2 cellular contexts compared by ENCODE assay signal in genomic region chr2:219112070-219112421, GRCh38.
TF ChIP-seq lines count a peak whose summit lies in the region.

No MANE protein-coding gene starts in this region.

TF ChIP-seq in A549, 52 proteins besides CTCF, POLR2A, EP300 and RAD21 (continued from another document):
- TF ChIP-seq PBX3 (IDR thresholded peaks at IDR 0.05), result no peak

TF ChIP-seq in liver, 16 proteins besides CTCF, POLR2A, EP300 and RAD21 (continued from another document):
- TF ChIP-seq, protein P1, sequence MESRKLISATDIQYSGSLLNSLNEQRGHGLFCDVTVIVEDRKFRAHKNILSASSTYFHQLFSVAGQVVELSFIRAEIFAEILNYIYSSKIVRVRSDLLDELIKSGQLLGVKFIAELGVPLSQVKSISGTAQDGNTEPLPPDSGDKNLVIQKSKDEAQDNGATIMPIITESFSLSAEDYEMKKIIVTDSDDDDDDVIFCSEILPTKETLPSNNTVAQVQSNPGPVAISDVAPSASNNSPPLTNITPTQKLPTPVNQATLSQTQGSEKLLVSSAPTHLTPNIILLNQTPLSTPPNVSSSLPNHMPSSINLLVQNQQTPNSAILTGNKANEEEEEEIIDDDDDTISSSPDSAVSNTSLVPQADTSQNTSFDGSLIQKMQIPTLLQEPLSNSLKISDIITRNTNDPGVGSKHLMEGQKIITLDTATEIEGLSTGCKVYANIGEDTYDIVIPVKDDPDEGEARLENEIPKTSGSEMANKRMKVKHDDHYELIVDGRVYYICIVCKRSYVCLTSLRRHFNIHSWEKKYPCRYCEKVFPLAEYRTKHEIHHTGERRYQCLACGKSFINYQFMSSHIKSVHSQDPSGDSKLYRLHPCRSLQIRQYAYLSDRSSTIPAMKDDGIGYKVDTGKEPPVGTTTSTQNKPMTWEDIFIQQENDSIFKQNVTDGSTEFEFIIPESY (IDR thresholded peaks at IDR 0.05), result no peak
- TF ChIP-seq, protein P2, sequence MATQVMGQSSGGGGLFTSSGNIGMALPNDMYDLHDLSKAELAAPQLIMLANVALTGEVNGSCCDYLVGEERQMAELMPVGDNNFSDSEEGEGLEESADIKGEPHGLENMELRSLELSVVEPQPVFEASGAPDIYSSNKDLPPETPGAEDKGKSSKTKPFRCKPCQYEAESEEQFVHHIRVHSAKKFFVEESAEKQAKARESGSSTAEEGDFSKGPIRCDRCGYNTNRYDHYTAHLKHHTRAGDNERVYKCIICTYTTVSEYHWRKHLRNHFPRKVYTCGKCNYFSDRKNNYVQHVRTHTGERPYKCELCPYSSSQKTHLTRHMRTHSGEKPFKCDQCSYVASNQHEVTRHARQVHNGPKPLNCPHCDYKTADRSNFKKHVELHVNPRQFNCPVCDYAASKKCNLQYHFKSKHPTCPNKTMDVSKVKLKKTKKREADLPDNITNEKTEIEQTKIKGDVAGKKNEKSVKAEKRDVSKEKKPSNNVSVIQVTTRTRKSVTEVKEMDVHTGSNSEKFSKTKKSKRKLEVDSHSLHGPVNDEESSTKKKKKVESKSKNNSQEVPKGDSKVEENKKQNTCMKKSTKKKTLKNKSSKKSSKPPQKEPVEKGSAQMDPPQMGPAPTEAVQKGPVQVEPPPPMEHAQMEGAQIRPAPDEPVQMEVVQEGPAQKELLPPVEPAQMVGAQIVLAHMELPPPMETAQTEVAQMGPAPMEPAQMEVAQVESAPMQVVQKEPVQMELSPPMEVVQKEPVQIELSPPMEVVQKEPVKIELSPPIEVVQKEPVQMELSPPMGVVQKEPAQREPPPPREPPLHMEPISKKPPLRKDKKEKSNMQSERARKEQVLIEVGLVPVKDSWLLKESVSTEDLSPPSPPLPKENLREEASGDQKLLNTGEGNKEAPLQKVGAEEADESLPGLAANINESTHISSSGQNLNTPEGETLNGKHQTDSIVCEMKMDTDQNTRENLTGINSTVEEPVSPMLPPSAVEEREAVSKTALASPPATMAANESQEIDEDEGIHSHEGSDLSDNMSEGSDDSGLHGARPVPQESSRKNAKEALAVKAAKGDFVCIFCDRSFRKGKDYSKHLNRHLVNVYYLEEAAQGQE (IDR thresholded peaks at IDR 0.05), result no peak
- TF ChIP-seq FOXA2 (IDR thresholded peaks at IDR 0.05) (no peak), JUND (IDR thresholded peaks at IDR 0.05) (no peak), YY1 (IDR thresholded peaks at IDR 0.05) (no peak), EGR1 (IDR thresholded peaks at IDR 0.05; ENCODE audit: low read depth in 2 of 2) (no peak), HNF4A (conservative IDR thresholded peaks at IDR 0.05) (no peak)
- TF ChIP-seq, protein P3, sequence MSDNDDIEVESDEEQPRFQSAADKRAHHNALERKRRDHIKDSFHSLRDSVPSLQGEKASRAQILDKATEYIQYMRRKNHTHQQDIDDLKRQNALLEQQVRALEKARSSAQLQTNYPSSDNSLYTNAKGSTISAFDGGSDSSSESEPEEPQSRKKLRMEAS (IDR thresholded peaks at IDR 0.05), result no peak
